21 cellular contexts compared by ENCODE assay signal in genomic region chr9:93900436-93900819, GRCh38. TPM values are rescaled to one million over a fixed set of nuclear protein-coding genes. Genes with fewer than 3 reads are reported as not detected.
A peak's percentile ranks its signal among the peaks of the same experiment; 100 is the strongest.
DNase-seq lines count a peak whose midpoint lies in the region; ATAC-seq and TF ChIP-seq lines count a peak whose summit lies in the region.
"Had no signal": no experiment of that assay in that cellular context is flagged by ENCODE, and none has a peak within 500 bp of the region (broad histone marks: within the 10 kb centered on the region; RNA-seq: fewer than 3 reads in every experiment).

No MANE protein-coding gene starts in this region.

- no peaks in the 10 kb centered on the region for H3K4me1 ChIP-seq in endodermal cell (ENCODE audit: control insufficient read depth, insufficient read depth, low read length)
- H3K4me1 ChIP-seq: BE2C had no signal

- H3K27ac ChIP-seq in endodermal cell (ENCODE audit: low read depth, low read length): no peak overlapping the region

- H3K36me3 ChIP-seq in H7 (replicated peaks; ENCODE audit: control insufficient read depth, insufficient read depth, low read length): no peaks in the 10 kb centered on the region
- no peaks in the 10 kb centered on the region for H3K36me3 ChIP-seq in endodermal cell (ENCODE audit: control insufficient read depth, insufficient read depth, low read length)
- H3K36me3 ChIP-seq: BE2C had no signal

- TF ChIP-seq CTCF in endodermal cell (conservative IDR thresholded peaks at IDR 0.05): no peak

- H3K9me3 ChIP-seq in endodermal cell (ENCODE audit: control insufficient read depth, low read length): no peaks in the 10 kb centered on the region
- H3K9me3 ChIP-seq: BE2C had no signal

- H3K4me3 Mint-ChIP-seq in endodermal cell: no peak overlapping the region
- H3K4me3 Mint-ChIP-seq: CD4-positive, alpha-beta memory T cell; HFFc6 had no signal

- H3K27me3 ChIP-seq in H7 (ENCODE audit: control insufficient read depth, insufficient read depth, low read length): no peaks in the 10 kb centered on the region
- H3K27me3 ChIP-seq in endodermal cell (ENCODE audit: control insufficient read depth, insufficient read depth, low read length, poor library complexity, severe bottlenecking): no peaks in the 10 kb centered on the region
- H3K27me3 ChIP-seq: BE2C had no signal

- no peaks in the 10 kb centered on the region for H3K4me1 Mint-ChIP-seq in endodermal cell

- no peak overlapping the region for H3K27ac Mint-ChIP-seq in endodermal cell
- H3K27ac Mint-ChIP-seq: HFFc6 had no signal

- H3K36me3 Mint-ChIP-seq in endodermal cell (ENCODE audit: low read depth): no peaks in the 10 kb centered on the region
- H3K36me3 Mint-ChIP-seq: CD4-positive, alpha-beta memory T cell had no signal

- WGBS in endodermal cell (ENCODE audit: insufficient coverage in 1 of 2, insufficient read length in 1 of 2), 2 experiments: 93 to 98% methylated on average over 5 of the region's 5 CpGs

- H3K9ac ChIP-seq in endodermal cell (ENCODE audit: extremely low read depth, low read length, poor library complexity, severe bottlenecking): no peak overlapping the region

- DNase-seq in activated CD8-positive, alpha-beta memory T cell treated with anti-CD3 and anti-CD28 coated beads for 24 hours: peak; percentile 28
- no peak for DNase-seq in activated CD8-positive, alpha-beta memory T cell treated with anti-CD3 and anti-CD28 coated beads, Interleukin-2, amount 50 U/mL, for 4 hours
- DNase-seq in H7 (peak; percentile 7), endodermal cell (peak; percentile 20), sciatic nerve (ENCODE audit: low spot score) (peak; percentile 26), GF-D8 (lab: John Stamatoyannopoulos, UW) (no peak), DMS53 (lab: John Stamatoyannopoulos, UW) (no peak)
- DNase-seq: BE2C; CD4-positive, alpha-beta memory T cell; DMS153; GOT3; HFFc6; NCI-H1105; NCI-H1694; NCI-H2107; NCI-H510A; NCI-H748 treated with DMSO at 0.1 percent for 48 hours; NK-92 treated with Interleukin-12 subunit alpha and Interleukin-12 subunit beta, amount 100 ng/mL, for 24 hours had no signal

- H3K27me3 Mint-ChIP-seq in endodermal cell (ENCODE audit: insufficient read depth): peaks cover 3% of the 10 kb centered on the region

- ATAC-seq in sciatic nerve: no peak
- no peak for ATAC-seq in GM21390 (IDR thresholded peaks at IDR 0.05; ENCODE audit: unreplicated experiment)
- ATAC-seq: K562, Right ventricle myocardium inferior had no signal

- intact Hi-C loops in sciatic nerve (cut with DNase I): no loop called here

- H3K4me3 ChIP-seq in H7 (ENCODE audit: insufficient read depth, low read depth, low read length) (no peak overlapping the region), endodermal cell (ENCODE audit: low read length) (no peak overlapping the region)
- H3K4me3 ChIP-seq: K562 had no signal

- H3K9me3 Mint-ChIP-seq in endodermal cell: no peaks in the 10 kb centered on the region
- H3K9me3 Mint-ChIP-seq: CD4-positive, alpha-beta memory T cell had no signal

RNA-seq across cellular contexts. Expression of gene BARX1, which starts 54.7 kb away (rescaled TPM):
- 79.7 and 80.4 TPM in 2 replicates for total RNA-seq in H7 (2014; rRNA removed; shearing (Covaris generic))
- total RNA-seq in endodermal cell (under 1 TPM in 1 of 2 donors, not detected in 1; 0.35 TPM), sciatic nerve (not detected)
- polyA plus RNA-seq in endodermal cell (2013, experiment 1 of 2): 2.9 TPM
- polyA plus RNA-seq in endodermal cell (2013, experiment 2 of 2): 2.2 TPM
- total RNA-seq: CD4-positive, alpha-beta memory T cell; HFFc6; Right ventricle myocardium inferior had no signal
- polyA plus RNA-seq: CD4-positive, alpha-beta memory T cell; K562 had no signal

Comparison
In these comparisons a context has a peak if more than half of its experiments do, and no peak if none do; other contexts are left out.
1. DNase-seq: peak in activated CD8-positive, alpha-beta memory T cell treated with anti-CD3 and anti-CD28 coated beads for 24 hours (single experiment), H7 (single experiment), endodermal cell (single experiment) and sciatic nerve (single experiment); none in activated CD8-positive, alpha-beta memory T cell treated with anti-CD3 and anti-CD28 coated beads, Interleukin-2, amount 50 U/mL, for 4 hours (single experiment), GF-D8 (single experiment) and DMS53 (single experiment).
2. RNA of gene BARX1, which starts 54.7 kb away (total RNA-seq): 79.7 to 80.4 TPM in H7; 0.35 TPM in endodermal cell and not detected in sciatic nerve (single experiment); every median in the first group is over 10 times any median in the second.